ENCODE assay signal across 27 cellular contexts in the genomic region with DNA sequence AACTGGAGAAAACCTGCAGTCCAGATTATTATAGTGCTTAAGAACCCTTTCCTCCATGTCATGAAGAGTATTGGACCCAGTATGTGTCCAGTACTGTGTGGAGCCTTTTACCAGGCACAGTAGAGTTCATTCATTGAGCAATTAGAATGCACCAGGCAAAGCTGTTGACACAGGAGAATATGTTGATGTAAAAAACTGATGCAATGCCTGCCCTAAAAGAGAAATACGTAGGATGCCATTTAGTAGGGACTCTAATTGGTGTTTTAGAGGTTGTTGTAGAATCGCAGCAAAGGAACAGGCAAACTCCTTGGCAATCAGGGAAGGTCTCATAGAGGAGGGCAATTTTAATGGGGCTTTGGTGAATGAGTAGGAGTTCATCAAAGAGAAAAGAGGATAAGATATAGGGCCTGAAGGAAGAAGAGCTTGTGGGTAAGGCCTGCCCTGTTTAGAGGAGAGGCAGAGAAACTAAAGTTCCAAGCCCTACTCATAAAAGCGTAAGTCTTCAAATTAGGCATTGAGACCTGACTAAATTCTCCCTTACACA.
DNase-seq lines count a peak whose midpoint lies in the region; ATAC-seq and TF ChIP-seq lines count a peak whose summit lies in the region.
"Had no signal": no experiment of that assay in that cellular context is flagged by ENCODE, and none has a peak within 500 bp of the region (broad histone marks: within the 10 kb centered on the region; RNA-seq: fewer than 3 reads in every experiment).

No MANE protein-coding gene starts in this region.

- H4K20me1 ChIP-seq in Karpas-422 (ENCODE audit: insufficient read depth, low read depth, low read length) = no peaks in the 10 kb centered on the region

- H3K4me1 ChIP-seq in Karpas-422 (ENCODE audit: low read length) = peaks cover 53% of the 10 kb centered on the region
- no peaks in the 10 kb centered on the region for H3K4me1 ChIP-seq in adipocyte (ENCODE audit: control insufficient read depth, insufficient read depth, low read length)
- no peaks in the 10 kb centered on the region for H3K4me1 ChIP-seq in left lung
- no peaks in the 10 kb centered on the region for H3K4me1 ChIP-seq in transverse colon
- H3K4me1 ChIP-seq: ascending aorta, pancreas, testis had no signal

- no peak for TF ChIP-seq POLR2A in transverse colon (IDR thresholded peaks at IDR 0.05)

- H3K9me2 ChIP-seq in Karpas-422 (replicated peaks; ENCODE audit: insufficient read depth, low read length) = no peaks in the 10 kb centered on the region

- TF ChIP-seq EP300 in transverse colon (IDR thresholded peaks at IDR 0.05; ENCODE audit: low read depth) = no peak

- TF ChIP-seq CTCF in left lung (IDR thresholded peaks at IDR 0.05) (no peak), transverse colon (IDR thresholded peaks at IDR 0.05) (no peak)

- H3K4me3 ChIP-seq in Karpas-422 (ENCODE audit: low read length) = no peak overlapping the region
- H3K4me3 ChIP-seq in adipocyte (ENCODE audit: low read length) = no peak overlapping the region
- H3K4me3 ChIP-seq in left lung = no peak overlapping the region
- H3K4me3 ChIP-seq in transverse colon = no peak overlapping the region
- H3K4me3 ChIP-seq: ascending aorta, pancreas, testis had no signal

- H3K36me3 ChIP-seq in Karpas-422 (ENCODE audit: insufficient read depth, low read length) (no peaks in the 10 kb centered on the region), adipocyte (ENCODE audit: control insufficient read depth, insufficient read depth, low read length, severe bottlenecking) (no peaks in the 10 kb centered on the region), left lung (no peaks in the 10 kb centered on the region), transverse colon (no peaks in the 10 kb centered on the region)
- H3K36me3 ChIP-seq: ascending aorta, pancreas, spleen had no signal

- H2AFZ ChIP-seq in Karpas-422 (ENCODE audit: low read length) = no peak overlapping the region

- H3K4me1 Mint-ChIP-seq in stimulated activated naive CD8-positive, alpha-beta T cell treated with anti-CD3 and anti-CD28 coated beads, Interleukin-15, amount 100 ng/mL, for 72 hours = peaks cover 19% of the 10 kb centered on the region
- H3K4me1 Mint-ChIP-seq: nephron progenitor cell had no signal

- intact Hi-C loops in left lung (cut with DNase I) = no loop called here
- intact Hi-C loops in transverse colon (cut with DNase I; ENCODE audit: low total_unique reads) = no loop called here

- H3K27ac ChIP-seq in Karpas-422 (ENCODE audit: low read length) = peak overlapping the region; percentile 92
- no peak overlapping the region for H3K27ac ChIP-seq in left lung
- H3K27ac ChIP-seq in transverse colon = no peak overlapping the region
- H3K27ac ChIP-seq: ascending aorta, pancreas, testis had no signal

- no peaks in the 10 kb centered on the region for H3K79me2 ChIP-seq in Karpas-422 (ENCODE audit: low read length)

- no peak overlapping the region for H3K4me3 Mint-ChIP-seq in stimulated activated naive CD8-positive, alpha-beta T cell treated with anti-CD3 and anti-CD28 coated beads, Interleukin-15, amount 100 ng/mL, for 72 hours
- H3K4me3 Mint-ChIP-seq: dendritic cell treated with granulocyte-macrophage colony-stimulating factor and Interleukin-4, amounts not matched to agents 40 ng/mL and 50 ng/mL, for 4 days; nephron progenitor cell had no signal

- H3K9me3 Mint-ChIP-seq in stimulated activated naive CD8-positive, alpha-beta T cell treated with anti-CD3 and anti-CD28 coated beads, Interleukin-15, amount 100 ng/mL, for 72 hours = peaks cover 0 to 7% of the 10 kb centered on the region in 2 donors
- H3K9me3 Mint-ChIP-seq: activated CD8-positive, alpha-beta T cell treated with anti-CD3 and anti-CD28 coated beads for 36 hours; dendritic cell treated with granulocyte-macrophage colony-stimulating factor and Interleukin-4, amounts not matched to agents 40 ng/mL and 50 ng/mL, for 4 days; nephron progenitor cell had no signal

- no peaks in the 10 kb centered on the region for H3K9me3 ChIP-seq in Karpas-422 (ENCODE audit: low read length)
- no peaks in the 10 kb centered on the region for H3K9me3 ChIP-seq in adipocyte (ENCODE audit: control insufficient read depth, low read length)
- no peaks in the 10 kb centered on the region for H3K9me3 ChIP-seq in left lung
- H3K9me3 ChIP-seq in transverse colon = no peaks in the 10 kb centered on the region
- H3K9me3 ChIP-seq: ascending aorta, pancreas, spleen, testis had no signal

- peak overlapping the region; percentile 48 to 69 for H3K27ac Mint-ChIP-seq in stimulated activated naive CD8-positive, alpha-beta T cell treated with anti-CD3 and anti-CD28 coated beads, Interleukin-15, amount 100 ng/mL, for 72 hours
- H3K27ac Mint-ChIP-seq: dendritic cell treated with granulocyte-macrophage colony-stimulating factor and Interleukin-4, amounts not matched to agents 40 ng/mL and 50 ng/mL, for 4 days; nephron progenitor cell had no signal

- H3K9ac ChIP-seq in Karpas-422 (ENCODE audit: low read length) (peak overlapping the region; percentile 66), adipocyte (ENCODE audit: low read length) (no peak overlapping the region)

- no peak for DNase-seq in stimulated activated naive CD8-positive, alpha-beta T cell treated with anti-CD3 and anti-CD28 coated beads, Interleukin-15, amount 100 ng/mL, for 72 hours
- no peak for DNase-seq in stimulated activated naive CD8-positive, alpha-beta T cell treated with anti-CD3 and anti-CD28 coated beads, Interleukin-15, Interleukin-2, amounts not matched to agents 100 U/mL and 50 U/mL, for 24 hours
- DNase-seq in Karpas-422 (no peak), adipocyte (ENCODE audit: low read depth) (peak; percentile 31), NCI-H82 treated with DMSO at 0.1 percent for 48 hours (lab: John Stamatoyannopoulos, UW; ENCODE audit: unreplicated experiment) (no peak), left lung (no peak), transverse colon (no peak)
- DNase-seq: activated CD4-positive, CD25-positive, alpha-beta regulatory T cell; activated CD8-positive, alpha-beta T cell treated with anti-CD3 and anti-CD28 coated beads for 36 hours; activated gamma-delta T cell treated with Interleukin-2 at 50 U/mL for 16 hours; central memory CD4-positive, alpha-beta T cell; DMS153; GF-D8; islet precursor cell; KBM-7; MV-4-11; NCI-H146; NCI-H524 treated with DMSO at 0.1 percent for 48 hours; nephron progenitor cell; pancreas; RPMI8226; spleen; stimulated activated CD4-positive, alpha-beta T cell treated with anti-CD3 and anti-CD28 coated beads, Interleukin-2, amount 100 ng/mL, for 48 hours; testis had no signal

- WGBS in transverse colon (ENCODE audit: low coverage in 1 of 2), 2 donors = 96 to 99% methylated on average over 3 of the region's 3 CpGs

- H3K27me3 ChIP-seq in Karpas-422 (ENCODE audit: low read length) (no peaks in the 10 kb centered on the region), adipocyte (replicated peaks; ENCODE audit: control insufficient read depth, insufficient read depth, low read length) (peaks cover 24% of the 10 kb centered on the region), left lung (no peaks in the 10 kb centered on the region), transverse colon (no peaks in the 10 kb centered on the region)
- H3K27me3 ChIP-seq: ascending aorta, pancreas, spleen, testis had no signal

- ATAC-seq in stimulated activated naive CD8-positive, alpha-beta T cell treated with anti-CD3 and anti-CD28 coated beads, Interleukin-15, amount 100 ng/mL, for 72 hours = no peak
- ATAC-seq in stimulated activated naive CD8-positive, alpha-beta T cell treated with anti-CD3 and anti-CD28 coated beads, Interleukin-15, Interleukin-2, amounts not matched to agents 100 U/mL and 50 U/mL, for 24 hours = no peak
- ATAC-seq in left lung = no peak
- ATAC-seq: activated CD8-positive, alpha-beta T cell treated with anti-CD3 and anti-CD28 coated beads for 36 hours; pancreas; stimulated activated effector memory CD8-positive, alpha-beta T cell treated with anti-CD3 and anti-CD28 coated beads, Interleukin-12 subunit alpha, Interleukin-12 subunit beta, amount 100 ng/mL, for 72 hours had no signal

- in situ Hi-C loops in transverse colon (cut with MboI; ENCODE audit: low pct_ligation_motif_present in 1 of 4, low pct_unique_long_range_greater_than_20kb in 1 of 4, low sequenced_read_pairs in 3 of 4) = no loop called here

- H3K4me2 ChIP-seq in Karpas-422 (ENCODE audit: low read depth, low read length, poor library complexity, severe bottlenecking) = peak overlapping the region; percentile 84

- H3K27me3 Mint-ChIP-seq in stimulated activated naive CD8-positive, alpha-beta T cell treated with anti-CD3 and anti-CD28 coated beads, Interleukin-15, amount 100 ng/mL, for 72 hours = no peaks in the 10 kb centered on the region
- H3K27me3 Mint-ChIP-seq: activated CD8-positive, alpha-beta T cell treated with anti-CD3 and anti-CD28 coated beads for 36 hours; dendritic cell treated with granulocyte-macrophage colony-stimulating factor and Interleukin-4, amounts not matched to agents 40 ng/mL and 50 ng/mL, for 4 days had no signal
